ENCODE assay signal across 1 cellular context in the genomic region with DNA sequence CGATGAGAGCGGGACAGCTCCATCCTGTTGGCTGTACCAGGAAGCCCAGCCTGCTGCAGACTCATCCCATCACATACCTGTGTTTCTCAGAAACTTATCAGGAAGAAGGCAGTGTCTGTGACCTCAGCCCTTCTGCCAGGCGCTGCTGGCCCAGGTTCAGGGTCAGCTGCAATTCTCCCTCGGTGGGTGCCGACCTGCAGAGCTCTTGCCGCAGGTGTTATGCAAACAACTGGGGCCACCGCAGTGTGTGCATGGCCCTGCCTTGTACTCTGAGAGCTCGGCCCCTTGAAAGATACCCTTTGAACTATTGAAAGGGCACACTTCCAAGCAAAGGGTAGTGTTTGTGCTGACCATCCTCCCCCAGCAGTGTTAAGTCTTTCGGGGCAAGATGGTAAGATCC.
TF ChIP-seq lines count a peak whose summit lies in the region.

No MANE protein-coding gene starts in this region.

TF ChIP-seq in HepG2, 621 proteins besides CTCF, POLR2A, EP300 and RAD21 (continued from another document and continues in another):
- TF ChIP-seq, protein P1, sequence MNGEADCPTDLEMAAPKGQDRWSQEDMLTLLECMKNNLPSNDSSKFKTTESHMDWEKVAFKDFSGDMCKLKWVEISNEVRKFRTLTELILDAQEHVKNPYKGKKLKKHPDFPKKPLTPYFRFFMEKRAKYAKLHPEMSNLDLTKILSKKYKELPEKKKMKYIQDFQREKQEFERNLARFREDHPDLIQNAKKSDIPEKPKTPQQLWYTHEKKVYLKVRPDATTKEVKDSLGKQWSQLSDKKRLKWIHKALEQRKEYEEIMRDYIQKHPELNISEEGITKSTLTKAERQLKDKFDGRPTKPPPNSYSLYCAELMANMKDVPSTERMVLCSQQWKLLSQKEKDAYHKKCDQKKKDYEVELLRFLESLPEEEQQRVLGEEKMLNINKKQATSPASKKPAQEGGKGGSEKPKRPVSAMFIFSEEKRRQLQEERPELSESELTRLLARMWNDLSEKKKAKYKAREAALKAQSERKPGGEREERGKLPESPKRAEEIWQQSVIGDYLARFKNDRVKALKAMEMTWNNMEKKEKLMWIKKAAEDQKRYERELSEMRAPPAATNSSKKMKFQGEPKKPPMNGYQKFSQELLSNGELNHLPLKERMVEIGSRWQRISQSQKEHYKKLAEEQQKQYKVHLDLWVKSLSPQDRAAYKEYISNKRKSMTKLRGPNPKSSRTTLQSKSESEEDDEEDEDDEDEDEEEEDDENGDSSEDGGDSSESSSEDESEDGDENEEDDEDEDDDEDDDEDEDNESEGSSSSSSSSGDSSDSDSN (CRISPR knock-in tag; IDR thresholded peaks at IDR 0.05): peak; percentile 58
- TF ChIP-seq HOXA7 (CRISPR knock-in tag; IDR thresholded peaks at IDR 0.05): no peak
- TF ChIP-seq FOXP1 (IDR thresholded peaks at IDR 0.05): no peak
- peak; percentile 69; the same call in 1 of the 2 replicates for TF ChIP-seq FOXP1 (CRISPR knock-in tag; IDR thresholded peaks at IDR 0.05)
- peak; percentile 98 for TF ChIP-seq RARA (CRISPR knock-in tag; IDR thresholded peaks at IDR 0.05)
- TF ChIP-seq ZBTB3 (CRISPR knock-in tag; IDR thresholded peaks at IDR 0.05; ENCODE audit: borderline replicate concordance, low read depth): peak; percentile 92
- TF ChIP-seq ZNF749 (CRISPR knock-in tag; IDR thresholded peaks at IDR 0.05; ENCODE audit: borderline replicate concordance): 0 out of 2 replicates have a peak, but pooled peaks have one; percentile 38
- TF ChIP-seq SMAD9 (CRISPR knock-in tag; IDR thresholded peaks at IDR 0.05): no peak
- TF ChIP-seq ZSCAN31 (CRISPR knock-in tag; IDR thresholded peaks at IDR 0.05; ENCODE audit: low read depth): peak; percentile 50; the same call in 1 of the 2 replicates
- TF ChIP-seq CHCHD3 (CRISPR knock-in tag; IDR thresholded peaks at IDR 0.05): no peak
- no peak for TF ChIP-seq SP140L (CRISPR knock-in tag; IDR thresholded peaks at IDR 0.05; ENCODE audit: borderline replicate concordance)
- 0 out of 2 replicates have a peak, but pooled peaks have one; percentile 65 for TF ChIP-seq MTF2 (CRISPR knock-in tag; IDR thresholded peaks at IDR 0.05; ENCODE audit: borderline replicate concordance)
- TF ChIP-seq ZNF383 (CRISPR knock-in tag; IDR thresholded peaks at IDR 0.05; ENCODE audit: borderline replicate concordance): no peak
- peak; percentile 49; the same call in 1 of the 2 replicates for TF ChIP-seq ZNF782 (CRISPR knock-in tag; IDR thresholded peaks at IDR 0.05; ENCODE audit: borderline replicate concordance)
- peak; percentile 59 for TF ChIP-seq TEAD3 (CRISPR knock-in tag; optimal IDR thresholded peaks at IDR 0.05; ENCODE audit: borderline replicate concordance)
- peak; percentile 82 for TF ChIP-seq SP5 (CRISPR knock-in tag; IDR thresholded peaks at IDR 0.05; ENCODE audit: borderline replicate concordance, low read depth)
- TF ChIP-seq, protein P2, sequence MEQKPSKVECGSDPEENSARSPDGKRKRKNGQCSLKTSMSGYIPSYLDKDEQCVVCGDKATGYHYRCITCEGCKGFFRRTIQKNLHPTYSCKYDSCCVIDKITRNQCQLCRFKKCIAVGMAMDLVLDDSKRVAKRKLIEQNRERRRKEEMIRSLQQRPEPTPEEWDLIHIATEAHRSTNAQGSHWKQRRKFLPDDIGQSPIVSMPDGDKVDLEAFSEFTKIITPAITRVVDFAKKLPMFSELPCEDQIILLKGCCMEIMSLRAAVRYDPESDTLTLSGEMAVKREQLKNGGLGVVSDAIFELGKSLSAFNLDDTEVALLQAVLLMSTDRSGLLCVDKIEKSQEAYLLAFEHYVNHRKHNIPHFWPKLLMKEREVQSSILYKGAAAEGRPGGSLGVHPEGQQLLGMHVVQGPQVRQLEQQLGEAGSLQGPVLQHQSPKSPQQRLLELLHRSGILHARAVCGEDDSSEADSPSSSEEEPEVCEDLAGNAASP (CRISPR knock-in tag; IDR thresholded peaks at IDR 0.05; ENCODE audit: borderline replicate concordance): peak; percentile 93
- TF ChIP-seq ZNF121 (CRISPR knock-in tag; IDR thresholded peaks at IDR 0.05): peak; percentile 61
- TF ChIP-seq, protein P3, sequence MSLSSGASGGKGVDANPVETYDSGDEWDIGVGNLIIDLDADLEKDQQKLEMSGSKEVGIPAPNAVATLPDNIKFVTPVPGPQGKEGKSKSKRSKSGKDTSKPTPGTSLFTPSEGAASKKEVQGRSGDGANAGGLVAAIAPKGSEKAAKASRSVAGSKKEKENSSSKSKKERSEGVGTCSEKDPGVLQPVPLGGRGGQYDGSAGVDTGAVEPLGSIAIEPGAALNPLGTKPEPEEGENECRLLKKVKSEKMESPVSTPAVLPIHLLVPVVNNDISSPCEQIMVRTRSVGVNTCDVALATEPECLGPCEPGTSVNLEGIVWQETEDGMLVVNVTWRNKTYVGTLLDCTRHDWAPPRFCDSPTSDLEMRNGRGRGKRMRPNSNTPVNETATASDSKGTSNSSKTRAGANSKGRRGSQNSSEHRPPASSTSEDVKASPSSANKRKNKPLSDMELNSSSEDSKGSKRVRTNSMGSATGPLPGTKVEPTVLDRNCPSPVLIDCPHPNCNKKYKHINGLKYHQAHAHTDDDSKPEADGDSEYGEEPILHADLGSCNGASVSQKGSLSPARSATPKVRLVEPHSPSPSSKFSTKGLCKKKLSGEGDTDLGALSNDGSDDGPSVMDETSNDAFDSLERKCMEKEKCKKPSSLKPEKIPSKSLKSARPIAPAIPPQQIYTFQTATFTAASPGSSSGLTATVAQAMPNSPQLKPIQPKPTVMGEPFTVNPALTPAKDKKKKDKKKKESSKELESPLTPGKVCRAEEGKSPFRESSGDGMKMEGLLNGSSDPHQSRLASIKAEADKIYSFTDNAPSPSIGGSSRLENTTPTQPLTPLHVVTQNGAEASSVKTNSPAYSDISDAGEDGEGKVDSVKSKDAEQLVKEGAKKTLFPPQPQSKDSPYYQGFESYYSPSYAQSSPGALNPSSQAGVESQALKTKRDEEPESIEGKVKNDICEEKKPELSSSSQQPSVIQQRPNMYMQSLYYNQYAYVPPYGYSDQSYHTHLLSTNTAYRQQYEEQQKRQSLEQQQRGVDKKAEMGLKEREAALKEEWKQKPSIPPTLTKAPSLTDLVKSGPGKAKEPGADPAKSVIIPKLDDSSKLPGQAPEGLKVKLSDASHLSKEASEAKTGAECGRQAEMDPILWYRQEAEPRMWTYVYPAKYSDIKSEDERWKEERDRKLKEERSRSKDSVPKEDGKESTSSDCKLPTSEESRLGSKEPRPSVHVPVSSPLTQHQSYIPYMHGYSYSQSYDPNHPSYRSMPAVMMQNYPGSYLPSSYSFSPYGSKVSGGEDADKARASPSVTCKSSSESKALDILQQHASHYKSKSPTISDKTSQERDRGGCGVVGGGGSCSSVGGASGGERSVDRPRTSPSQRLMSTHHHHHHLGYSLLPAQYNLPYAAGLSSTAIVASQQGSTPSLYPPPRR (CRISPR knock-in tag; IDR thresholded peaks at IDR 0.05; ENCODE audit: borderline replicate concordance): peak; percentile 89
- TF ChIP-seq ZMYM4 (CRISPR knock-in tag; IDR thresholded peaks at IDR 0.05): peak; percentile 81
- peak; percentile 73 for TF ChIP-seq FOSL2 (CRISPR knock-in tag; IDR thresholded peaks at IDR 0.05)
- TF ChIP-seq STAG1 (CRISPR knock-in tag; IDR thresholded peaks at IDR 0.05): peak; percentile 28; the same call in 1 of the 2 replicates
- TF ChIP-seq BORCS8-MEF2B (CRISPR knock-in tag; IDR thresholded peaks at IDR 0.05): 0 out of 2 replicates have a peak, but pooled peaks have one; percentile 30
- 0 out of 2 replicates have a peak, but pooled peaks have one; percentile 54 for TF ChIP-seq ZNF317 (CRISPR knock-in tag; IDR thresholded peaks at IDR 0.05)
- TF ChIP-seq ZNF737 (CRISPR knock-in tag; IDR thresholded peaks at IDR 0.05; ENCODE audit: borderline replicate concordance): no peak
- TF ChIP-seq, protein P4, sequence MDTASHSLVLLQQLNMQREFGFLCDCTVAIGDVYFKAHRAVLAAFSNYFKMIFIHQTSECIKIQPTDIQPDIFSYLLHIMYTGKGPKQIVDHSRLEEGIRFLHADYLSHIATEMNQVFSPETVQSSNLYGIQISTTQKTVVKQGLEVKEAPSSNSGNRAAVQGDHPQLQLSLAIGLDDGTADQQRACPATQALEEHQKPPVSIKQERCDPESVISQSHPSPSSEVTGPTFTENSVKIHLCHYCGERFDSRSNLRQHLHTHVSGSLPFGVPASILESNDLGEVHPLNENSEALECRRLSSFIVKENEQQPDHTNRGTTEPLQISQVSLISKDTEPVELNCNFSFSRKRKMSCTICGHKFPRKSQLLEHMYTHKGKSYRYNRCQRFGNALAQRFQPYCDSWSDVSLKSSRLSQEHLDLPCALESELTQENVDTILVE (CRISPR knock-in tag; IDR thresholded peaks at IDR 0.05): 0 out of 2 replicates have a peak, but pooled peaks have one; percentile 48
- peak; percentile 92 for TF ChIP-seq SALL1 (CRISPR knock-in tag; IDR thresholded peaks at IDR 0.05)
- TF ChIP-seq, protein P5, sequence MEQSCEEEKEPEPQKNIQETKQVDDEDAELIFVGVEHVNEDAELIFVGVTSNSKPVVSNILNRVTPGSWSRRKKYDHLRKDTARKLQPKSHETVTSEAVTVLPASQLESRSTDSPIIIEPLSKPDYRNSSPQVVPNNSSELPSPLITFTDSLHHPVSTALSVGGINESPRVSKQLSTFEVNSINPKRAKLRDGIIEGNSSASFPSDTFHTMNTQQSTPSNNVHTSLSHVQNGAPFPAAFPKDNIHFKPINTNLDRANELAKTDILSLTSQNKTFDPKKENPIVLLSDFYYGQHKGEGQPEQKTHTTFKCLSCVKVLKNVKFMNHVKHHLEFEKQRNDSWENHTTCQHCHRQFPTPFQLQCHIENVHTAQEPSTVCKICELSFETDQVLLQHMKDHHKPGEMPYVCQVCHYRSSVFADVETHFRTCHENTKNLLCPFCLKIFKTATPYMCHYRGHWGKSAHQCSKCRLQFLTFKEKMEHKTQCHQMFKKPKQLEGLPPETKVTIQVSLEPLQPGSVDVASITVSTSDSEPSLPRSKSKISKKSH (CRISPR knock-in tag; IDR thresholded peaks at IDR 0.05; ENCODE audit: borderline replicate concordance): no peak
- peak; percentile 72; the same call in 1 of the 2 replicates for TF ChIP-seq SMAD3 (CRISPR knock-in tag; IDR thresholded peaks at IDR 0.05)
- 0 out of 2 replicates have a peak, but pooled peaks have one; percentile 38 for TF ChIP-seq REPIN1 (CRISPR knock-in tag; IDR thresholded peaks at IDR 0.05; ENCODE audit: borderline replicate concordance, low read depth)
- no peak for TF ChIP-seq KDM5A (IDR thresholded peaks at IDR 0.05; ENCODE audit: borderline replicate concordance, low read length)
- peak; percentile 34; the same call in 1 of the 2 replicates for TF ChIP-seq HHEX (CRISPR knock-in tag; IDR thresholded peaks at IDR 0.05)
- TF ChIP-seq, protein P6, sequence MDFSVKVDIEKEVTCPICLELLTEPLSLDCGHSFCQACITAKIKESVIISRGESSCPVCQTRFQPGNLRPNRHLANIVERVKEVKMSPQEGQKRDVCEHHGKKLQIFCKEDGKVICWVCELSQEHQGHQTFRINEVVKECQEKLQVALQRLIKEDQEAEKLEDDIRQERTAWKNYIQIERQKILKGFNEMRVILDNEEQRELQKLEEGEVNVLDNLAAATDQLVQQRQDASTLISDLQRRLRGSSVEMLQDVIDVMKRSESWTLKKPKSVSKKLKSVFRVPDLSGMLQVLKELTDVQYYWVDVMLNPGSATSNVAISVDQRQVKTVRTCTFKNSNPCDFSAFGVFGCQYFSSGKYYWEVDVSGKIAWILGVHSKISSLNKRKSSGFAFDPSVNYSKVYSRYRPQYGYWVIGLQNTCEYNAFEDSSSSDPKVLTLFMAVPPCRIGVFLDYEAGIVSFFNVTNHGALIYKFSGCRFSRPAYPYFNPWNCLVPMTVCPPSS (IDR thresholded peaks at IDR 0.05): no peak
- TF ChIP-seq, protein P7, sequence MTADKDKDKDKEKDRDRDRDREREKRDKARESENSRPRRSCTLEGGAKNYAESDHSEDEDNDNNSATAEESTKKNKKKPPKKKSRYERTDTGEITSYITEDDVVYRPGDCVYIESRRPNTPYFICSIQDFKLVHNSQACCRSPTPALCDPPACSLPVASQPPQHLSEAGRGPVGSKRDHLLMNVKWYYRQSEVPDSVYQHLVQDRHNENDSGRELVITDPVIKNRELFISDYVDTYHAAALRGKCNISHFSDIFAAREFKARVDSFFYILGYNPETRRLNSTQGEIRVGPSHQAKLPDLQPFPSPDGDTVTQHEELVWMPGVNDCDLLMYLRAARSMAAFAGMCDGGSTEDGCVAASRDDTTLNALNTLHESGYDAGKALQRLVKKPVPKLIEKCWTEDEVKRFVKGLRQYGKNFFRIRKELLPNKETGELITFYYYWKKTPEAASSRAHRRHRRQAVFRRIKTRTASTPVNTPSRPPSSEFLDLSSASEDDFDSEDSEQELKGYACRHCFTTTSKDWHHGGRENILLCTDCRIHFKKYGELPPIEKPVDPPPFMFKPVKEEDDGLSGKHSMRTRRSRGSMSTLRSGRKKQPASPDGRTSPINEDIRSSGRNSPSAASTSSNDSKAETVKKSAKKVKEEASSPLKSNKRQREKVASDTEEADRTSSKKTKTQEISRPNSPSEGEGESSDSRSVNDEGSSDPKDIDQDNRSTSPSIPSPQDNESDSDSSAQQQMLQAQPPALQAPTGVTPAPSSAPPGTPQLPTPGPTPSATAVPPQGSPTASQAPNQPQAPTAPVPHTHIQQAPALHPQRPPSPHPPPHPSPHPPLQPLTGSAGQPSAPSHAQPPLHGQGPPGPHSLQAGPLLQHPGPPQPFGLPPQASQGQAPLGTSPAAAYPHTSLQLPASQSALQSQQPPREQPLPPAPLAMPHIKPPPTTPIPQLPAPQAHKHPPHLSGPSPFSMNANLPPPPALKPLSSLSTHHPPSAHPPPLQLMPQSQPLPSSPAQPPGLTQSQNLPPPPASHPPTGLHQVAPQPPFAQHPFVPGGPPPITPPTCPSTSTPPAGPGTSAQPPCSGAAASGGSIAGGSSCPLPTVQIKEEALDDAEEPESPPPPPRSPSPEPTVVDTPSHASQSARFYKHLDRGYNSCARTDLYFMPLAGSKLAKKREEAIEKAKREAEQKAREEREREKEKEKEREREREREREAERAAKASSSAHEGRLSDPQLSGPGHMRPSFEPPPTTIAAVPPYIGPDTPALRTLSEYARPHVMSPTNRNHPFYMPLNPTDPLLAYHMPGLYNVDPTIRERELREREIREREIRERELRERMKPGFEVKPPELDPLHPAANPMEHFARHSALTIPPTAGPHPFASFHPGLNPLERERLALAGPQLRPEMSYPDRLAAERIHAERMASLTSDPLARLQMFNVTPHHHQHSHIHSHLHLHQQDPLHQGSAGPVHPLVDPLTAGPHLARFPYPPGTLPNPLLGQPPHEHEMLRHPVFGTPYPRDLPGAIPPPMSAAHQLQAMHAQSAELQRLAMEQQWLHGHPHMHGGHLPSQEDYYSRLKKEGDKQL (CRISPR knock-in tag; IDR thresholded peaks at IDR 0.05; ENCODE audit: low read depth): peak; percentile 77
- TF ChIP-seq BCL6 (CRISPR knock-in tag; IDR thresholded peaks at IDR 0.05): peak; percentile 98
- TF ChIP-seq, protein P8, sequence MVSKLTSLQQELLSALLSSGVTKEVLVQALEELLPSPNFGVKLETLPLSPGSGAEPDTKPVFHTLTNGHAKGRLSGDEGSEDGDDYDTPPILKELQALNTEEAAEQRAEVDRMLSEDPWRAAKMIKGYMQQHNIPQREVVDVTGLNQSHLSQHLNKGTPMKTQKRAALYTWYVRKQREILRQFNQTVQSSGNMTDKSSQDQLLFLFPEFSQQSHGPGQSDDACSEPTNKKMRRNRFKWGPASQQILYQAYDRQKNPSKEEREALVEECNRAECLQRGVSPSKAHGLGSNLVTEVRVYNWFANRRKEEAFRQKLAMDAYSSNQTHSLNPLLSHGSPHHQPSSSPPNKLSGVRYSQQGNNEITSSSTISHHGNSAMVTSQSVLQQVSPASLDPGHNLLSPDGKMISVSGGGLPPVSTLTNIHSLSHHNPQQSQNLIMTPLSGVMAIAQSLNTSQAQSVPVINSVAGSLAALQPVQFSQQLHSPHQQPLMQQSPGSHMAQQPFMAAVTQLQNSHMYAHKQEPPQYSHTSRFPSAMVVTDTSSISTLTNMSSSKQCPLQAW (CRISPR knock-in tag; IDR thresholded peaks at IDR 0.05): peak; percentile 57
